ENCODE assay signal across 1 cellular context in genomic region chr19:16895467-16896097, GRCh38.
TF ChIP-seq lines count a peak whose summit lies in the region.

No MANE protein-coding gene starts in this region.

TF ChIP-seq in GM23338, 12 proteins besides CTCF, POLR2A, EP300 and RAD21 (continued from another document):
- no peak for TF ChIP-seq ZNF462 (CRISPR knock-in tag; IDR thresholded peaks at IDR 0.05)
- no peak for TF ChIP-seq STAT1 (IDR thresholded peaks at IDR 0.05; ENCODE audit: unreplicated experiment)
